Comparison of ENCODE assay signal across 25 cellular contexts in the genomic region with DNA sequence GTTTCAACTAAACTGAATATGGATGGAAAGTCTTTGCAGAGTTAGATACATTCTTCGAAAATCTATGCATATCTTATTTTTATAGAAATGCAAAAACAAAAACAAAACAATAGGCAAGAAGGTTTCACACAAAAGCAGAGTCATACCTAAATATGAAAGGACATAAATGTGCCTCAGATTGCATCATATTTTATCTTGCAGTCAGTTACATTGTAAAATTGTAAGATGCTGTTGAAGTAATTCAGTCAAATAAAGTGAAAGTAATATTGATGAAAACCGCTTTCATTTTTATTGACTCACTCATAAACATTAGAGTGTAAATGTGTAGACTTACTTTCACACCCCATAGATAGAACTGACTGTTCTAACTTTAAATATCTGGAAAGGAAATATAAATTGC.
DNase-seq lines count a peak whose midpoint lies in the region; ATAC-seq and TF ChIP-seq lines count a peak whose summit lies in the region.
"Had no signal": no experiment of that assay in that cellular context is flagged by ENCODE, and none has a peak within 500 bp of the region (broad histone marks: within the 10 kb centered on the region; RNA-seq: fewer than 3 reads in every experiment).

No MANE protein-coding gene starts in this region.

- H3K36me3 ChIP-seq in ACC112 (ENCODE audit: insufficient read depth, low read length) (no peaks in the 10 kb centered on the region), HUES48 (ENCODE audit: control insufficient read depth, insufficient read depth, low read length) (no peaks in the 10 kb centered on the region)
- H3K36me3 ChIP-seq: BLaER1 treated with 17β-estradiol and CSF1 and Interleukin-3, amounts not matched to agents 10 nM and 100 nM had no signal

- H3K27me3 ChIP-seq in ACC112 (ENCODE audit: insufficient read depth, low read length) (no peaks in the 10 kb centered on the region), HUES48 (ENCODE audit: control insufficient read depth, insufficient read depth, low read length) (no peaks in the 10 kb centered on the region)
- H3K27me3 ChIP-seq: BLaER1 treated with 17β-estradiol and CSF1 and Interleukin-3, amounts not matched to agents 10 nM and 100 nM had no signal

- peak overlapping the region; percentile 63 for H2AFZ ChIP-seq in ACC112 (ENCODE audit: low read length, unreplicated experiment)

- H3K4me1 ChIP-seq in ACC112 (ENCODE audit: control insufficient read depth, insufficient read depth, low read length, unreplicated experiment) (no peaks in the 10 kb centered on the region), HUES48 (ENCODE audit: control insufficient read depth, insufficient read depth, low read length) (peaks cover 23% of the 10 kb centered on the region)
- H3K4me1 ChIP-seq: BLaER1 treated with 17β-estradiol and CSF1 and Interleukin-3, amounts not matched to agents 10 nM and 100 nM had no signal

- no peak overlapping the region for H3K27ac ChIP-seq in ACC112 (ENCODE audit: low read depth, low read length)
- no peak overlapping the region for H3K27ac ChIP-seq in HUES48 (ENCODE audit: low read depth, low read length)
- no peak overlapping the region for H3K27ac ChIP-seq in coronary artery
- H3K27ac ChIP-seq: BLaER1 treated with 17β-estradiol and CSF1 and Interleukin-3, amounts not matched to agents 10 nM and 100 nM; KMS-11; SK-N-MC had no signal

- TF ChIP-seq CTCF in coronary artery (IDR thresholded peaks at IDR 0.05), result no peak

- no peaks in the 10 kb centered on the region for H3K9me3 ChIP-seq in HUES48 (ENCODE audit: control insufficient read depth, insufficient read depth, low read length)

- H3K4me3 ChIP-seq in ACC112 (ENCODE audit: low read depth, low read length) (peak overlapping the region; percentile 40), HUES48 (ENCODE audit: low read depth, low read length) (peak overlapping the region; percentile 16; the same call in 1 of the 2 replicates), coronary artery (no peak overlapping the region)
- H3K4me3 ChIP-seq: BLaER1 treated with 17β-estradiol and CSF1 and Interleukin-3, amounts not matched to agents 10 nM and 100 nM; GM12878; SK-N-MC had no signal

- no peak overlapping the region; the same call in 1 of the 2 replicates for H3K9ac ChIP-seq in HUES48 (ENCODE audit: low read depth, low read length)
- H3K9ac ChIP-seq: BLaER1 treated with 17β-estradiol and CSF1 and Interleukin-3, amounts not matched to agents 10 nM and 100 nM; KMS-11 had no signal

- H3K79me2 ChIP-seq in ACC112 (ENCODE audit: control insufficient read depth, insufficient read depth, low read length, unreplicated experiment), result no peaks in the 10 kb centered on the region

- DNase-seq in OCI-M1 (lab: John Stamatoyannopoulos, UW), result peak; percentile 76
- DNase-seq in fibroblast of peridontal ligament (ENCODE audit: extremely low read depth), result peak; percentile 12
- no peak for DNase-seq in coronary artery (ENCODE audit: low spot score)
- DNase-seq in NCI-H2029 (lab: John Stamatoyannopoulos, UW), result no peak
- no peak for DNase-seq in NCI-H2196 (lab: John Stamatoyannopoulos, UW; ENCODE audit: unreplicated experiment)
- DNase-seq: 8988T; AML-193; CD4-positive, alpha-beta T cell; COR-L47; GDM1; NCI-H1092; NCI-H1417 treated with DMSO at 0.1 percent for 48 hours; NCI-H1694 treated with DMSO at 0.1 percent for 48 hours; NCI-H2171 treated with DMSO at 0.1 percent for 48 hours; NCI-H446; NCI-H526; NCI-H82; SIG-M5 had no signal

- ATAC-seq in HG03460 (IDR thresholded peaks at IDR 0.05; ENCODE audit: unreplicated experiment), result no peak
- ATAC-seq: GM12878 had no signal

Comparison
In these comparisons a context has a peak if more than half of its experiments do, and no peak if none do; other contexts are left out.
1. DNase-seq: peak in OCI-M1 (single experiment) and fibroblast of peridontal ligament (single experiment); none in coronary artery (single experiment), NCI-H2029 (single experiment) and NCI-H2196 (single experiment).